ENCODE assay signal across 22 cellular contexts in the genomic region with DNA sequence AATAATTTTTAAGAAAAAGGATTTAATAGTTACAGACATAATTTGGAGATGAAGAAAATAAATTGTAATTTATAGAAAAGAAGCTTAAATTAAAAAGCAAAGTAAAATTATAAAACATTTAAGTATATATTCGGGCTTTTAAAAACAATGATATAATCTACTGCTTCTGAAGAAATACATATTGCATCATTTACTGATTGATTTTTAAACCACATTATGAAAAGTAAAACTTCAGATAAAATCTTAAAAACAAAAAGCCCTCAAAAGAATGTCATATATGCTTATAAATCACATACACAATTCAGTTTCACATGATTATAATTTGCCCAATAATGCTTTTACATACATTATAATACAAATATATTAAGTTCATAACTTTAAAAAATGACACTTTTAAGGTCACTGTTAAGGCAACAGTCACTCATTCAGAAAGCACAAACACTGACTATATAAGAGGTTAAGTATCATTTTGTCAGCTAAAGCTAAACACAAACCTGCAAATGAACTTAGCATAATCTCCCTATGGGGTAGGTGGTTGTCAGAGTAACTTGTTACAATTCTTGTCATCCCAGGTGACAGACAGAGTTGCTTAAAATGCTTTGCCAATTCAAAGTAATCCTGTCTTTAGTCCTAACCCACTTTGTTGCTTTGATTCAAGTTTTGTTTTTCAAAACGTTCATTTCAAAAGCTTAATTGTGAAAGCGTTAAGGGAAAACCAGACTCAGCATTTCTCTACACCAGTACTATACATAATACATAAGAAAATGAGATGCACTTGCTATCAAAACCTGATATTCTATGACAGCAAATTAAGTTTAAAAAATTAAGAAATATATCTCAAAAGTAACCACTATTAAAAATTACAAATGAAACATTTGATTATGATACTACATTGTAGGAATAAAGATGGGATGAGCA.
DNase-seq lines count a peak whose midpoint lies in the region; ATAC-seq, FAIRE-seq and TF ChIP-seq lines count a peak whose summit lies in the region.
"Had no signal": no experiment of that assay in that cellular context is flagged by ENCODE, and none has a peak within 500 bp of the region (broad histone marks: within the 10 kb centered on the region; RNA-seq: fewer than 3 reads in every experiment).

No MANE protein-coding gene starts in this region.

- H3F3A ChIP-seq in SK-N-SH (replicated peaks; ENCODE audit: insufficient read depth): no peaks in the 10 kb centered on the region

- H3K4me3 Mint-ChIP-seq in endodermal cell: no peak overlapping the region
- H3K4me3 Mint-ChIP-seq: B cell, H9 had no signal

- DNase-seq in SK-N-SH: no peak
- peak; percentile 17 for DNase-seq in NCI-H82 (lab: John Stamatoyannopoulos, UW)
- DNase-seq in endodermal cell: no peak
- no peak for DNase-seq in pancreas
- DNase-seq in NCI-H2196 (lab: John Stamatoyannopoulos, UW; ENCODE audit: unreplicated experiment): no peak
- DNase-seq in NCI-H1048 (lab: John Stamatoyannopoulos, UW): no peak
- DNase-seq: 8988T, COR-L47, DMS 273 treated with DMSO at 0.1 percent for 48 hours, DND-41, GDM1, H9, NCI-H1694 treated with DMSO at 0.1 percent for 48 hours, NCI-H2107, NCI-H345, NCI-H524 treated with DMSO at 0.1 percent for 48 hours, OCI-M1, Right ventricle myocardium superior had no signal

- no peaks in the 10 kb centered on the region for H3K9me3 Mint-ChIP-seq in endodermal cell
- H3K9me3 Mint-ChIP-seq: H9 had no signal

- H3K9ac ChIP-seq in SK-N-SH: no peak overlapping the region
- H3K9ac ChIP-seq in endodermal cell (ENCODE audit: extremely low read depth, low read length, poor library complexity, severe bottlenecking): peak overlapping the region; percentile 9

- H3K9me2 ChIP-seq in SK-N-SH: no peaks in the 10 kb centered on the region

- no peak for ATAC-seq in SK-N-SH treated with all-trans-retinoic acid at 6 μM for 48 hours
- ATAC-seq in pancreas: no peak
- ATAC-seq in GM21381 (IDR thresholded peaks at IDR 0.05; ENCODE audit: unreplicated experiment): no peak

- WGBS in SK-N-SH (ENCODE audit: low lambda C conversion rate): 65% methylated on average over 3 of the region's 3 CpGs
- 10 to 13% methylated on average over 2 of the region's 3 CpGs for WGBS in endodermal cell (ENCODE audit: insufficient coverage in 1 of 2, insufficient read length in 1 of 2), 2 experiments
- WGBS in pancreas, 2 donors: 55 to 57% methylated on average over 3 of the region's 3 CpGs

- H3K27me3 Mint-ChIP-seq in endodermal cell (ENCODE audit: insufficient read depth): no peaks in the 10 kb centered on the region
- H3K27me3 Mint-ChIP-seq: B cell had no signal

- H3K4me3 ChIP-seq in SK-N-SH (ENCODE audit: low read depth in 2 of 2, low read length in 1 of 2) (no peak overlapping the region), endodermal cell (ENCODE audit: low read length) (peak overlapping the region; percentile 32), pancreas (no peak overlapping the region)
- H3K4me3 ChIP-seq: SK-N-MC had no signal

- no peaks in the 10 kb centered on the region; a peak in 1 of 4 replicates for H3K4me1 ChIP-seq in SK-N-SH (ENCODE audit: control insufficient read depth in 1 of 2, insufficient read depth in 2 of 2, low read depth in 1 of 2, low read length in 1 of 2)
- H3K4me1 ChIP-seq in endodermal cell (ENCODE audit: control insufficient read depth, insufficient read depth, low read length): peaks cover 12% of the 10 kb centered on the region
- peaks cover 0 to 6% (median 0%) of the 10 kb centered on the region in 3 donors for H3K4me1 ChIP-seq in pancreas

- TF ChIP-seq CTCF in SK-N-SH (IDR thresholded peaks at IDR 0.05) (no peak), endodermal cell (conservative IDR thresholded peaks at IDR 0.05) (no peak), pancreas (IDR thresholded peaks at IDR 0.05) (no peak)

- intact Hi-C loops in pancreas (cut with DNase I): no loop called here

- POLR2A ChIA-PET in SK-N-SH (lab: Yijun Ruan, JAX): no interaction called here

- H3K36me3 ChIP-seq in SK-N-SH (replicated peaks in 1 of 2; ENCODE audit: control insufficient read depth in 1 of 2, insufficient read depth in 2 of 2, low read length in 1 of 2): peaks cover 0 to 5% of the 10 kb centered on the region in 2 experiments
- no peaks in the 10 kb centered on the region for H3K36me3 ChIP-seq in endodermal cell (ENCODE audit: control insufficient read depth, insufficient read depth, low read length)
- H3K36me3 ChIP-seq in pancreas: no peaks in the 10 kb centered on the region

- H3K27ac Mint-ChIP-seq in endodermal cell: peak overlapping the region; percentile 77
- H3K27ac Mint-ChIP-seq: B cell, H9 had no signal

- no peaks in the 10 kb centered on the region for H4K20me1 ChIP-seq in SK-N-SH (ENCODE audit: insufficient read depth)

- CTCF ChIA-PET in SK-N-SH (lab: Yijun Ruan, JAX): interaction anchor here (1.3 kb wide), 1 partner anchor 32 kb away, joined by 4 read pairs; no protein-coding TSS in a partner anchor

- peak; percentile 41 for FAIRE-seq in pancreas (lab: Jason Lieb, UNC)

- H3K4me1 Mint-ChIP-seq in endodermal cell: peaks cover 19% of the 10 kb centered on the region
- H3K4me1 Mint-ChIP-seq: B cell had no signal

- H2AFZ ChIP-seq in SK-N-SH (ENCODE audit: low read depth): no peak overlapping the region

- H3K9me3 ChIP-seq in SK-N-SH: no peaks in the 10 kb centered on the region
- no peaks in the 10 kb centered on the region for H3K9me3 ChIP-seq in endodermal cell (ENCODE audit: control insufficient read depth, low read length)
- no peaks in the 10 kb centered on the region for H3K9me3 ChIP-seq in pancreas

- H3K27ac ChIP-seq in SK-N-SH (ENCODE audit: low read depth in 2 of 2, low read length in 1 of 2): no peak overlapping the region
- no peak overlapping the region for H3K27ac ChIP-seq in endodermal cell (ENCODE audit: low read depth, low read length)
- H3K27ac ChIP-seq in pancreas: no peak overlapping the region
- H3K27ac ChIP-seq: SK-N-MC had no signal

- no peak for TF ChIP-seq EP300 in SK-N-SH (IDR thresholded peaks at IDR 0.05; ENCODE audit: borderline replicate concordance in 1 of 2, low read depth in 1 of 2, low read length in 1 of 2)

- H3K27me3 ChIP-seq in SK-N-SH (ENCODE audit: insufficient read depth) (no peaks in the 10 kb centered on the region), endodermal cell (ENCODE audit: control insufficient read depth, insufficient read depth, low read length, poor library complexity, severe bottlenecking) (no peaks in the 10 kb centered on the region), pancreas (no peaks in the 10 kb centered on the region)

- TF ChIP-seq RAD21 in SK-N-SH (IDR thresholded peaks at IDR 0.05; ENCODE audit: low read length): no peak

- H3K79me2 ChIP-seq in SK-N-SH (ENCODE audit: insufficient read depth): no peaks in the 10 kb centered on the region

- H3K4me2 ChIP-seq in SK-N-SH: no peak overlapping the region

- no peaks in the 10 kb centered on the region for H3K36me3 Mint-ChIP-seq in endodermal cell (ENCODE audit: low read depth)

TF ChIP-seq in SK-N-SH treated with all-trans-retinoic acid at 6 μM for 48 hours, 23 proteins besides CTCF, POLR2A, EP300 and RAD21:
- peak; percentile 51 for TF ChIP-seq ISL1 (CRISPR knock-in tag; IDR thresholded peaks at IDR 0.05)
- TF ChIP-seq, protein P1, sequence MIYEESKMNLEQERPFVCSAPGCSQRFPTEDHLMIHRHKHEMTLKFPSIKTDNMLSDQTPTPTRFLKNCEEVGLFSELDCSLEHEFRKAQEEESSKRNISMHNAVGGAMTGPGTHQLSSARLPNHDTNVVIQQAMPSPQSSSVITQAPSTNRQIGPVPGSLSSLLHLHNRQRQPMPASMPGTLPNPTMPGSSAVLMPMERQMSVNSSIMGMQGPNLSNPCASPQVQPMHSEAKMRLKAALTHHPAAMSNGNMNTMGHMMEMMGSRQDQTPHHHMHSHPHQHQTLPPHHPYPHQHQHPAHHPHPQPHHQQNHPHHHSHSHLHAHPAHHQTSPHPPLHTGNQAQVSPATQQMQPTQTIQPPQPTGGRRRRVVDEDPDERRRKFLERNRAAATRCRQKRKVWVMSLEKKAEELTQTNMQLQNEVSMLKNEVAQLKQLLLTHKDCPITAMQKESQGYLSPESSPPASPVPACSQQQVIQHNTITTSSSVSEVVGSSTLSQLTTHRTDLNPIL (CRISPR knock-in tag; IDR thresholded peaks at IDR 0.05; ENCODE audit: low read depth): no peak

TF ChIP-seq in SK-N-SH, 30 proteins besides CTCF, POLR2A, EP300 and RAD21:
- TF ChIP-seq TEAD4 (IDR thresholded peaks at IDR 0.05; ENCODE audit: borderline replicate concordance, insufficient read depth): no peak
